16 cellular contexts compared by ENCODE assay signal in genomic region chr10:23452010-23452655, GRCh38. TPM values are rescaled to one million over a fixed set of nuclear protein-coding genes. Genes with fewer than 3 reads are reported as not detected.
A peak's percentile ranks its signal among the peaks of the same experiment; 100 is the strongest.
DNase-seq lines count a peak whose midpoint lies in the region; ATAC-seq and TF ChIP-seq lines count a peak whose summit lies in the region.
"Had no signal": no experiment of that assay in that cellular context is flagged by ENCODE, and none has a peak within 500 bp of the region (broad histone marks: within the 10 kb centered on the region; RNA-seq: fewer than 3 reads in every experiment).

No MANE protein-coding gene starts in this region.

- H3K4me1 Mint-ChIP-seq in activated B cell treated with CpG ODN at 0.5 μM for 24 hours = peaks cover 73% of the 10 kb centered on the region
- H3K4me1 Mint-ChIP-seq in stimulated activated memory B cell treated with anti-CD40 and anti-IgM and Interleukin-4, amounts not matched to agents 10 μg/mL and 1 μg/mL and 100 μg/mL, for 72 hours = peaks cover 54% of the 10 kb centered on the region
- H3K4me1 Mint-ChIP-seq in activated CD8-positive, alpha-beta memory T cell treated with anti-CD3 and anti-CD28 coated beads, Interleukin-2, amount 10 ng/mL, durations not matched to agents 7 days and 5 days = peaks cover 18% of the 10 kb centered on the region
- H3K4me1 Mint-ChIP-seq in activated T-helper 17 cell treated with anti-CD3 and anti-CD28 coated beads, Interleukin-2, amount 50 U/mL, for 72 hours = peaks cover 10% of the 10 kb centered on the region

- POLR2A ChIA-PET in activated B cell treated with CpG ODN at 0.5 μM for 24 hours (lab: Charles Lee) = interaction anchor here (8.6 kb wide), 1 partner anchor 13 kb away, joined by 137 read pairs; the partner anchor contains the start of gene OTUD1

- H3K36me3 ChIP-seq in left ventricle myocardium inferior (no peaks in the 10 kb centered on the region), lower lobe of right lung (no peaks in the 10 kb centered on the region)
- H3K36me3 ChIP-seq: MG63 had no signal

- peak overlapping the region; percentile 80 for H3K4me3 Mint-ChIP-seq in activated B cell treated with CpG ODN at 0.5 μM for 24 hours
- H3K4me3 Mint-ChIP-seq in stimulated activated memory B cell treated with anti-CD40 and anti-IgM and Interleukin-4, amounts not matched to agents 10 μg/mL and 1 μg/mL and 100 μg/mL, for 72 hours = peak overlapping the region; percentile 67
- no peak overlapping the region for H3K4me3 Mint-ChIP-seq in activated CD8-positive, alpha-beta memory T cell treated with anti-CD3 and anti-CD28 coated beads, Interleukin-2, amount 10 ng/mL, durations not matched to agents 7 days and 5 days
- H3K4me3 Mint-ChIP-seq in activated T-helper 17 cell treated with anti-CD3 and anti-CD28 coated beads, Interleukin-2, amount 50 U/mL, for 72 hours = no peak overlapping the region
- H3K4me3 Mint-ChIP-seq: H9 had no signal

- ATAC-seq in Right ventricle myocardium inferior = no peak
- no peak for ATAC-seq in activated B cell treated with CpG ODN at 0.5 μM for 24 hours (ENCODE audit: low read depth)
- no peak for ATAC-seq in lower lobe of right lung
- no peak for ATAC-seq in stimulated activated memory B cell treated with anti-CD40 and anti-IgM and Interleukin-4, amounts not matched to agents 10 μg/mL and 1 μg/mL and 100 μg/mL, for 72 hours
- no peak for ATAC-seq in activated CD8-positive, alpha-beta memory T cell treated with anti-CD3 and anti-CD28 coated beads, Interleukin-2, amount 10 ng/mL, durations not matched to agents 7 days and 5 days
- no peak for ATAC-seq in activated T-helper 17 cell treated with anti-CD3 and anti-CD28 coated beads, Interleukin-2, amount 50 U/mL, for 72 hours (replicated peaks)

- no peaks in the 10 kb centered on the region for H3K9me3 Mint-ChIP-seq in activated B cell treated with CpG ODN at 0.5 μM for 24 hours
- no peaks in the 10 kb centered on the region for H3K9me3 Mint-ChIP-seq in stimulated activated memory B cell treated with anti-CD40 and anti-IgM and Interleukin-4, amounts not matched to agents 10 μg/mL and 1 μg/mL and 100 μg/mL, for 72 hours
- no peaks in the 10 kb centered on the region for H3K9me3 Mint-ChIP-seq in activated CD8-positive, alpha-beta memory T cell treated with anti-CD3 and anti-CD28 coated beads, Interleukin-2, amount 10 ng/mL, durations not matched to agents 7 days and 5 days (ENCODE audit: low read depth)
- H3K9me3 Mint-ChIP-seq in activated T-helper 17 cell treated with anti-CD3 and anti-CD28 coated beads, Interleukin-2, amount 50 U/mL, for 72 hours = no peaks in the 10 kb centered on the region
- H3K9me3 Mint-ChIP-seq: H9 had no signal

- peak overlapping the region; percentile 95 for H3K27ac Mint-ChIP-seq in activated B cell treated with CpG ODN at 0.5 μM for 24 hours
- peak overlapping the region; percentile 95 for H3K27ac Mint-ChIP-seq in stimulated activated memory B cell treated with anti-CD40 and anti-IgM and Interleukin-4, amounts not matched to agents 10 μg/mL and 1 μg/mL and 100 μg/mL, for 72 hours
- H3K27ac Mint-ChIP-seq in activated CD8-positive, alpha-beta memory T cell treated with anti-CD3 and anti-CD28 coated beads, Interleukin-2, amount 10 ng/mL, durations not matched to agents 7 days and 5 days = no peak overlapping the region
- H3K27ac Mint-ChIP-seq in activated T-helper 17 cell treated with anti-CD3 and anti-CD28 coated beads, Interleukin-2, amount 50 U/mL, for 72 hours = no peak overlapping the region
- H3K27ac Mint-ChIP-seq: H9 had no signal

- TF ChIP-seq CTCF in left ventricle myocardium inferior (IDR thresholded peaks at IDR 0.05; ENCODE audit: borderline replicate concordance) = no peak
- TF ChIP-seq CTCF in activated B cell treated with CpG ODN at 0.5 μM for 24 hours (IDR thresholded peaks at IDR 0.05) = no peak
- TF ChIP-seq CTCF in lower lobe of right lung (IDR thresholded peaks at IDR 0.05) = no peak

- H3K27me3 ChIP-seq in left ventricle myocardium inferior (ENCODE audit: low read depth) (no peaks in the 10 kb centered on the region), lower lobe of right lung (ENCODE audit: low read depth) (no peaks in the 10 kb centered on the region)
- H3K27me3 ChIP-seq: MG63 had no signal

- H3K4me1 ChIP-seq in left ventricle myocardium inferior (peaks cover 38% of the 10 kb centered on the region), lower lobe of right lung (peaks cover 38% of the 10 kb centered on the region)

- CTCF ChIA-PET in activated B cell treated with CpG ODN at 0.5 μM for 24 hours (lab: Charles Lee) = interaction anchor here (0.7 kb wide), 1 partner anchor 124 kb away, joined by 3 read pairs; no protein-coding TSS in a partner anchor
- CTCF ChIA-PET in activated CD8-positive, alpha-beta memory T cell treated with anti-CD3 and anti-CD28 coated beads, Interleukin-2, amount 10 ng/mL, durations not matched to agents 7 days and 5 days (lab: Charles Lee) = interaction anchor here (1.6 kb wide), 1 partner anchor 137 kb away, joined by 4 read pairs; no protein-coding TSS in a partner anchor

- peaks cover 3% of the 10 kb centered on the region for H3K36me3 Mint-ChIP-seq in activated B cell treated with CpG ODN at 0.5 μM for 24 hours (ENCODE audit: low read depth)
- peaks cover 18% of the 10 kb centered on the region for H3K36me3 Mint-ChIP-seq in stimulated activated memory B cell treated with anti-CD40 and anti-IgM and Interleukin-4, amounts not matched to agents 10 μg/mL and 1 μg/mL and 100 μg/mL, for 72 hours
- H3K36me3 Mint-ChIP-seq in activated CD8-positive, alpha-beta memory T cell treated with anti-CD3 and anti-CD28 coated beads, Interleukin-2, amount 10 ng/mL, durations not matched to agents 7 days and 5 days = no peaks in the 10 kb centered on the region
- peaks cover 2% of the 10 kb centered on the region for H3K36me3 Mint-ChIP-seq in activated T-helper 17 cell treated with anti-CD3 and anti-CD28 coated beads, Interleukin-2, amount 50 U/mL, for 72 hours (ENCODE audit: low read depth)

- intact Hi-C loops in left ventricle myocardium inferior (cut with micrococcal nuclease) = no loop called here
- intact Hi-C loops in Right ventricle myocardium inferior (cut with DNase I) = no loop called here
- intact Hi-C loops in activated B cell treated with CpG ODN at 0.5 μM for 24 hours (cut with micrococcal nuclease) = loop anchor here (5.0 to 10.0 kb wide), 2 partner anchors 357 to 1015 kb away; partner anchors contain the start of gene MSRB2
- intact Hi-C loops in lower lobe of right lung (cut with DNase I) = no loop called here

- no peak overlapping the region for H3K4me3 ChIP-seq in left ventricle myocardium inferior
- H3K4me3 ChIP-seq in lower lobe of right lung = no peak overlapping the region
- H3K4me3 ChIP-seq: MG63 had no signal

- H3K9me3 ChIP-seq in left ventricle myocardium inferior (replicated peaks) (no peaks in the 10 kb centered on the region), lower lobe of right lung (no peaks in the 10 kb centered on the region)
- H3K9me3 ChIP-seq: MG63 had no signal

- H3K27ac ChIP-seq in left ventricle myocardium inferior (replicated peaks) (peak overlapping the region; percentile 54), lower lobe of right lung (peak overlapping the region; percentile 34)

- DNase-seq in left ventricle myocardium inferior (no peak), Right ventricle myocardium inferior (ENCODE audit: missing footprints) (no peak), activated B cell treated with CpG ODN at 0.5 μM for 24 hours (no peak), lower lobe of right lung (no peak), NCI-H2227 (lab: John Stamatoyannopoulos, UW; ENCODE audit: unreplicated experiment) (no peak)
- DNase-seq in activated CD8-positive, alpha-beta memory T cell treated with anti-CD3 and anti-CD28 coated beads, Interleukin-2, amount 10 ng/mL, durations not matched to agents 7 days and 5 days = no peak
- DNase-seq: 8988T, DMS79 treated with DMSO at 0.1 percent for 48 hours, H9, Karpas-422, MG63, NCI-H1092 treated with DMSO at 0.1 percent for 48 hours, NCI-H226, NCI-H524 treated with DMSO at 0.1 percent for 48 hours had no signal

- no peaks in the 10 kb centered on the region for H3K27me3 Mint-ChIP-seq in activated B cell treated with CpG ODN at 0.5 μM for 24 hours
- no peaks in the 10 kb centered on the region for H3K27me3 Mint-ChIP-seq in stimulated activated memory B cell treated with anti-CD40 and anti-IgM and Interleukin-4, amounts not matched to agents 10 μg/mL and 1 μg/mL and 100 μg/mL, for 72 hours
- no peaks in the 10 kb centered on the region for H3K27me3 Mint-ChIP-seq in activated CD8-positive, alpha-beta memory T cell treated with anti-CD3 and anti-CD28 coated beads, Interleukin-2, amount 10 ng/mL, durations not matched to agents 7 days and 5 days
- no peaks in the 10 kb centered on the region for H3K27me3 Mint-ChIP-seq in activated T-helper 17 cell treated with anti-CD3 and anti-CD28 coated beads, Interleukin-2, amount 50 U/mL, for 72 hours

RNA-seq across cellular contexts. Expression of gene OTUD1, which starts 13.3 kb away (rescaled TPM):
- total RNA-seq in left ventricle myocardium inferior (19.5 TPM), Right ventricle myocardium inferior (13.3 TPM), activated B cell treated with CpG ODN at 0.5 μM for 24 hours (18.7 and 21.0 TPM in 2 replicates), lower lobe of right lung (31.4 TPM)
- 10 to 100 TPM; 11.2 to 16.1 TPM for total RNA-seq in activated CD8-positive, alpha-beta memory T cell treated with anti-CD3 and anti-CD28 coated beads, Interleukin-2, amount 10 ng/mL, durations not matched to agents 7 days and 5 days
- 10 to 100 TPM; 11.5 to 13.1 TPM for total RNA-seq in activated T-helper 17 cell treated with anti-CD3 and anti-CD28 coated beads, Interleukin-2, amount 50 U/mL, for 72 hours

Comparison
In these comparisons a context has a peak if more than half of its experiments do, and no peak if none do; other contexts are left out.
1. H3K27ac Mint-ChIP-seq: peak in activated B cell treated with CpG ODN at 0.5 μM for 24 hours (single experiment) and stimulated activated memory B cell treated with anti-CD40 and anti-IgM and Interleukin-4, amounts not matched to agents 10 μg/mL and 1 μg/mL and 100 μg/mL, for 72 hours (single experiment); none in activated CD8-positive, alpha-beta memory T cell treated with anti-CD3 and anti-CD28 coated beads, Interleukin-2, amount 10 ng/mL, durations not matched to agents 7 days and 5 days (single experiment) and activated T-helper 17 cell treated with anti-CD3 and anti-CD28 coated beads, Interleukin-2, amount 50 U/mL, for 72 hours (single experiment).
2. H3K4me3 Mint-ChIP-seq: peak in activated B cell treated with CpG ODN at 0.5 μM for 24 hours (single experiment) and stimulated activated memory B cell treated with anti-CD40 and anti-IgM and Interleukin-4, amounts not matched to agents 10 μg/mL and 1 μg/mL and 100 μg/mL, for 72 hours (single experiment); none in activated CD8-positive, alpha-beta memory T cell treated with anti-CD3 and anti-CD28 coated beads, Interleukin-2, amount 10 ng/mL, durations not matched to agents 7 days and 5 days (single experiment) and activated T-helper 17 cell treated with anti-CD3 and anti-CD28 coated beads, Interleukin-2, amount 50 U/mL, for 72 hours (single experiment).